Comparison of ENCODE assay signal across 1 cellular context in genomic region chr10:101578803-101579515, GRCh38.
TF ChIP-seq lines count a peak whose summit lies in the region.

No MANE protein-coding gene starts in this region.

TF ChIP-seq in GM12878, 131 proteins besides CTCF, POLR2A, EP300 and RAD21:
- TF ChIP-seq CBX3 (IDR thresholded peaks at IDR 0.05; ENCODE audit: borderline replicate concordance, low read depth) (no peak), MTA3 (IDR thresholded peaks at IDR 0.05; ENCODE audit: borderline replicate concordance, low read length) (no peak), SMC3 (IDR thresholded peaks at IDR 0.05; ENCODE audit: borderline replicate concordance, low read length) (no peak), SIN3A (IDR thresholded peaks at IDR 0.05; ENCODE audit: low read depth, low read length) (no peak), NFXL1 (IDR thresholded peaks at IDR 0.05; ENCODE audit: borderline replicate concordance) (no peak), SKIL (IDR thresholded peaks at IDR 0.05; ENCODE audit: low read depth, poor library complexity, severe bottlenecking) (no peak), TAF1 (IDR thresholded peaks at IDR 0.05; ENCODE audit: borderline replicate concordance, low read depth, low read length) (no peak), PBX3 (IDR thresholded peaks at IDR 0.05; ENCODE audit: insufficient replicate concordance, low read depth, low read length) (no peak), HDAC2 (IDR thresholded peaks at IDR 0.05) (no peak)
